ENCODE assay signal across 24 cellular contexts in the genomic region with DNA sequence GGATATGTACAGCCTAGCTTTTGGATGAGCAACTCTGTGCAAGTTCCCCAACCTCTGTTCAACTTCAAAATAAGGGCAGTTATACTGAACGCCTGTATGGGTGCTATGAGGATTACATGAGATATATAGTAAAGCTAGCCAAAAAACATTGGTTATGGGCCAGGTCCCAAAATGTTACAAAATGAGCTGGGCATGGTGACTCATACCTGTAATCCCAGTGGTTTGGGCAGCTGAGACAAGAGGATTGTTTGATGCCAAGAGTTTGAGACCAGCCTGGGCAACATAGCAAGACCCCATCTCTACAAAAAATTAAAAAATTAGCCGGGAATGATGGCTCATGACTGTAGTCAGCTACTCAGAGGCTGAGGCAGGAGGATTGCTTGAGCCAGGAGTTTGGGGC.
A peak's percentile ranks its signal among the peaks of the same experiment; 100 is the strongest.
DNase-seq lines count a peak whose midpoint lies in the region; ATAC-seq and TF ChIP-seq lines count a peak whose summit lies in the region.
"Had no signal": no experiment of that assay in that cellular context is flagged by ENCODE, and none has a peak within 500 bp of the region (broad histone marks: within the 10 kb centered on the region; RNA-seq: fewer than 3 reads in every experiment).

No MANE protein-coding gene starts in this region.

- peaks cover 16% of the 10 kb centered on the region for H3K36me3 ChIP-seq in adipocyte (ENCODE audit: control insufficient read depth, insufficient read depth, low read length, severe bottlenecking)
- peaks cover 0 to 8% of the 10 kb centered on the region in 2 donors for H3K36me3 ChIP-seq in psoas muscle (ENCODE audit: insufficient read depth in 1 of 2, low read depth in 1 of 2)
- no peaks in the 10 kb centered on the region for H3K36me3 ChIP-seq in prostate gland
- H3K36me3 ChIP-seq: BLaER1 treated with 17β-estradiol and CSF1 and Interleukin-3, amounts not matched to agents 10 nM and 100 nM; ovary; Peyer's patch; vagina had no signal

- H3K4me3 ChIP-seq in adipocyte (ENCODE audit: low read length) (no peak overlapping the region), fibroblast of mammary gland (ENCODE audit: control insufficient read depth, low read depth, low read length) (no peak overlapping the region), psoas muscle (no peak overlapping the region), prostate gland (no peak overlapping the region)
- H3K4me3 ChIP-seq: BLaER1 treated with 17β-estradiol and CSF1 and Interleukin-3, amounts not matched to agents 10 nM and 100 nM; HAP-1; heart left ventricle; ovary; Peyer's patch; stomach; vagina had no signal

- intact Hi-C loops in psoas muscle (cut with DNase I), result no loop called here
- intact Hi-C loops in prostate gland (cut with DNase I), result no loop called here

- TF ChIP-seq CTCF in fibroblast of mammary gland (conservative IDR thresholded peaks at IDR 0.05; ENCODE audit: control insufficient read depth, insufficient read depth, low read depth, low read length) (no peak), psoas muscle (IDR thresholded peaks at IDR 0.05) (no peak), prostate gland (IDR thresholded peaks at IDR 0.05) (no peak)

- peak; percentile 82 for DNase-seq in HS-27A (ENCODE audit: low read depth)
- DNase-seq in adipocyte (ENCODE audit: low read depth), result peak; percentile 76
- peak; percentile 78 for DNase-seq in fibroblast of mammary gland (ENCODE audit: low read depth)
- no peak for DNase-seq in psoas muscle
- DNase-seq in KBM-7, result no peak
- DNase-seq in DMS153 (lab: John Stamatoyannopoulos, UW), result no peak
- DNase-seq in prostate gland (ENCODE audit: low spot score), result no peak
- DNase-seq: activated naive CD4-positive, alpha-beta T cell treated with Interleukin-2 at 50 U/mL for 16 hours; caudate nucleus; DND-41; endodermal cell; heart left ventricle; islet precursor cell; NCI-H1694 treated with DMSO at 0.1 percent for 48 hours; NCI-H526 treated with DMSO at 0.1 percent for 48 hours; ovary; Peyer's patch; stimulated activated CD4-positive, alpha-beta T cell treated with anti-CD3 and anti-CD28 coated beads, Interleukin-12 subunit alpha, Interleukin-12 subunit beta, amount 100 ng/mL, for 4 hours; stomach had no signal

- in situ Hi-C loops in KBM-7 (cut with MboI; ENCODE audit: low pct_unique_long_range_greater_than_20kb, low sequenced_read_pairs), result no loop called here

- H3K9me3 ChIP-seq in adipocyte (ENCODE audit: control insufficient read depth, low read length) (no peaks in the 10 kb centered on the region), psoas muscle (no peaks in the 10 kb centered on the region), prostate gland (no peaks in the 10 kb centered on the region)
- H3K9me3 ChIP-seq: HAP-1, heart left ventricle, ovary, Peyer's patch, stomach, vagina had no signal

- no peak for TF ChIP-seq POLR2A in prostate gland (IDR thresholded peaks at IDR 0.05)

- 71 to 73% (median 73%) methylated on average over 2 of the region's 2 CpGs for WGBS in psoas muscle, 3 donors
- 86% methylated on average over 2 of the region's 2 CpGs for WGBS in prostate gland

- H3K4me1 ChIP-seq in adipocyte (ENCODE audit: control insufficient read depth, insufficient read depth, low read length) (peaks cover 9% of the 10 kb centered on the region), psoas muscle (peaks cover 44% of the 10 kb centered on the region), prostate gland (replicated peaks) (no peaks in the 10 kb centered on the region)
- H3K4me1 ChIP-seq: BLaER1 treated with 17β-estradiol and CSF1 and Interleukin-3, amounts not matched to agents 10 nM and 100 nM; Peyer's patch; vagina had no signal

- no peak overlapping the region for H3K9ac ChIP-seq in adipocyte (ENCODE audit: low read length)
- H3K9ac ChIP-seq: BLaER1 treated with 17β-estradiol and CSF1 and Interleukin-3, amounts not matched to agents 10 nM and 100 nM had no signal

- ATAC-seq in psoas muscle (peak; percentile 41 to 74 (median 61)), HG03159 (IDR thresholded peaks at IDR 0.05; ENCODE audit: unreplicated experiment) (no peak)
- ATAC-seq: activated CD4-positive, CD25-positive, alpha-beta regulatory T cell treated with anti-CD3 and anti-CD28 coated beads, Interleukin-2, amount 50 U/mL, for 24 hours; heart left ventricle had no signal

- H3K27ac ChIP-seq in psoas muscle, result peak overlapping the region; percentile 47
- H3K27ac ChIP-seq in prostate gland, result no peak overlapping the region
- H3K27ac ChIP-seq: BLaER1 treated with 17β-estradiol and CSF1 and Interleukin-3, amounts not matched to agents 10 nM and 100 nM; Peyer's patch; stomach; vagina had no signal

- H3K27me3 ChIP-seq in adipocyte (replicated peaks; ENCODE audit: control insufficient read depth, insufficient read depth, low read length) (no peaks in the 10 kb centered on the region), psoas muscle (ENCODE audit: insufficient read depth in 3 of 3, low read length in 2 of 3) (no peaks in the 10 kb centered on the region), prostate gland (replicated peaks; ENCODE audit: insufficient read depth) (no peaks in the 10 kb centered on the region)
- H3K27me3 ChIP-seq: BLaER1 treated with 17β-estradiol and CSF1 and Interleukin-3, amounts not matched to agents 10 nM and 100 nM; heart left ventricle; ovary; Peyer's patch; stomach; vagina had no signal

Comparison
In these comparisons a context has a peak if more than half of its experiments do, and no peak if none do; other contexts are left out.
1. DNase-seq: peak in HS-27A (single experiment), adipocyte (single experiment) and fibroblast of mammary gland (single experiment); none in psoas muscle (0 of 2), KBM-7 (single experiment), DMS153 (single experiment) and prostate gland (single experiment).